Comparison of ENCODE assay signal across 1 cellular context in the genomic region with DNA sequence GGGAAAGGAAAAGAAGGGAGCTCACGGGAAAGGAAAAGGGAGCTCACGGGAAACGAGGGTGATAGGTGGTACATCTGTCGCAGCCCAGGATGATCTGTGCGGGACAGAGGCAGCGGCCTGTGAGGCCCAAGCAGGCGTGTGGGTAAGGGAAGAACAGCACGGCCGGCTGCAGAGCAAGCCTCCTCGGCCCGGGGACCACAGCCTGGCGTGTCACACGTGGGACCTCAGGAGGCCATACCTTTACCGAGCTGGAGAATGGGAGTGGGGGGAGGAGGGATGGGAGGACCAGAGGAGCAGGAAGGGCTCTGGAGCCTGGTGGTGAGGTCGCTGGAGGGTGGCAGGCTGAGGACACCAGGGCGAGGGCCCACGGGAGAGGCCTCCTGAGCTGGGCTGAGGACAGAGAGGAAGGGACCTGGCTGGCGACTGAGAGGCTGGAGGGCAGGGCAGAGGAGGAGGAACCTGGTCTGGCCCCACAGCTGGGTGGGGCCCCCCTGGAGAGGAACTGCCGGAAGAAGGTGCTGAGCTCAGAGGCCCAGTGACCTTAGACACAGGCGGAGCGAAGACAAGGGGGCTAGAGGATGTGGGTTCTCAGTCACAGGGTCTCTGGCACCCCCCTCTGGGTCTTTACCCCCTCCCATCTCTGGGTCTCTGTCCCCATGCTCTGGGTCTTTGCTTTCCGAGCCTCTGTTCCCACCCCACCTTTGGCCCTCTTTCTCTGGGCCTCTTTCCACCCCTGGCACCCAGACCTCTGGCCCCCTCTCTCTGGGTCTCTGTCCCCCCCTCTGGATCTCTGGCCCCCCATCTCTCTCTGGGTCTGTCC.
TF ChIP-seq lines count a peak whose summit lies in the region.

No MANE protein-coding gene starts in this region.

TF ChIP-seq in HepG2, 621 proteins besides CTCF, POLR2A, EP300 and RAD21 (continued from another document and continues in another):
- TF ChIP-seq PRDM10 (CRISPR knock-in tag; IDR thresholded peaks at IDR 0.05; ENCODE audit: low read depth) (no peak), ZNF350 (CRISPR knock-in tag; IDR thresholded peaks at IDR 0.05; ENCODE audit: borderline replicate concordance, low read depth) (peak; percentile 83), ADNP (CRISPR knock-in tag; IDR thresholded peaks at IDR 0.05) (peak; percentile 13; the same call in 1 of the 2 replicates), ZNF276 (CRISPR knock-in tag; IDR thresholded peaks at IDR 0.05; ENCODE audit: low read depth) (peak; percentile 62; the same call in 1 of the 2 replicates), SETDB1 (CRISPR knock-in tag; IDR thresholded peaks at IDR 0.05; ENCODE audit: borderline replicate concordance) (no peak), AHR (CRISPR knock-in tag; IDR thresholded peaks at IDR 0.05) (peak; percentile 70), TBX3 (IDR thresholded peaks at IDR 0.05; ENCODE audit: borderline replicate concordance) (no peak), ZSCAN21 (CRISPR knock-in tag; IDR thresholded peaks at IDR 0.05; ENCODE audit: borderline replicate concordance) (peak; percentile 79), NFKBIZ (CRISPR knock-in tag; IDR thresholded peaks at IDR 0.05) (0 out of 2 replicates have a peak, but pooled peaks have one; percentile 40), MTF1 (CRISPR knock-in tag; IDR thresholded peaks at IDR 0.05) (no peak), PAX8 (CRISPR knock-in tag; IDR thresholded peaks at IDR 0.05; ENCODE audit: borderline replicate concordance) (no peak), ZNF777 (CRISPR knock-in tag; IDR thresholded peaks at IDR 0.05) (peak; percentile 60), NFE2L1 (CRISPR knock-in tag; IDR thresholded peaks at IDR 0.05; ENCODE audit: borderline replicate concordance) (no peak), ARHGAP35 (CRISPR knock-in tag; IDR thresholded peaks at IDR 0.05; ENCODE audit: borderline replicate concordance) (peak; percentile 54; the same call in 1 of the 2 replicates), ZNF354B (CRISPR knock-in tag; IDR thresholded peaks at IDR 0.05) (no peak), ZNF615 (CRISPR knock-in tag; IDR thresholded peaks at IDR 0.05; ENCODE audit: borderline replicate concordance) (no peak), ZNF136 (CRISPR knock-in tag; IDR thresholded peaks at IDR 0.05; ENCODE audit: low read depth) (no peak), ZHX2 (IDR thresholded peaks at IDR 0.05; ENCODE audit: low read depth) (0 out of 2 replicates have a peak, but pooled peaks have one; percentile 29), ZHX2 (CRISPR knock-in tag; IDR thresholded peaks at IDR 0.05; ENCODE audit: borderline replicate concordance) (no peak), STAG1 (CRISPR knock-in tag; IDR thresholded peaks at IDR 0.05) (no peak), PHF8 (CRISPR knock-in tag; IDR thresholded peaks at IDR 0.05) (peak; percentile 64), KLF6 (CRISPR knock-in tag; IDR thresholded peaks at IDR 0.05) (peak; percentile 84)
- TF ChIP-seq, protein P1, sequence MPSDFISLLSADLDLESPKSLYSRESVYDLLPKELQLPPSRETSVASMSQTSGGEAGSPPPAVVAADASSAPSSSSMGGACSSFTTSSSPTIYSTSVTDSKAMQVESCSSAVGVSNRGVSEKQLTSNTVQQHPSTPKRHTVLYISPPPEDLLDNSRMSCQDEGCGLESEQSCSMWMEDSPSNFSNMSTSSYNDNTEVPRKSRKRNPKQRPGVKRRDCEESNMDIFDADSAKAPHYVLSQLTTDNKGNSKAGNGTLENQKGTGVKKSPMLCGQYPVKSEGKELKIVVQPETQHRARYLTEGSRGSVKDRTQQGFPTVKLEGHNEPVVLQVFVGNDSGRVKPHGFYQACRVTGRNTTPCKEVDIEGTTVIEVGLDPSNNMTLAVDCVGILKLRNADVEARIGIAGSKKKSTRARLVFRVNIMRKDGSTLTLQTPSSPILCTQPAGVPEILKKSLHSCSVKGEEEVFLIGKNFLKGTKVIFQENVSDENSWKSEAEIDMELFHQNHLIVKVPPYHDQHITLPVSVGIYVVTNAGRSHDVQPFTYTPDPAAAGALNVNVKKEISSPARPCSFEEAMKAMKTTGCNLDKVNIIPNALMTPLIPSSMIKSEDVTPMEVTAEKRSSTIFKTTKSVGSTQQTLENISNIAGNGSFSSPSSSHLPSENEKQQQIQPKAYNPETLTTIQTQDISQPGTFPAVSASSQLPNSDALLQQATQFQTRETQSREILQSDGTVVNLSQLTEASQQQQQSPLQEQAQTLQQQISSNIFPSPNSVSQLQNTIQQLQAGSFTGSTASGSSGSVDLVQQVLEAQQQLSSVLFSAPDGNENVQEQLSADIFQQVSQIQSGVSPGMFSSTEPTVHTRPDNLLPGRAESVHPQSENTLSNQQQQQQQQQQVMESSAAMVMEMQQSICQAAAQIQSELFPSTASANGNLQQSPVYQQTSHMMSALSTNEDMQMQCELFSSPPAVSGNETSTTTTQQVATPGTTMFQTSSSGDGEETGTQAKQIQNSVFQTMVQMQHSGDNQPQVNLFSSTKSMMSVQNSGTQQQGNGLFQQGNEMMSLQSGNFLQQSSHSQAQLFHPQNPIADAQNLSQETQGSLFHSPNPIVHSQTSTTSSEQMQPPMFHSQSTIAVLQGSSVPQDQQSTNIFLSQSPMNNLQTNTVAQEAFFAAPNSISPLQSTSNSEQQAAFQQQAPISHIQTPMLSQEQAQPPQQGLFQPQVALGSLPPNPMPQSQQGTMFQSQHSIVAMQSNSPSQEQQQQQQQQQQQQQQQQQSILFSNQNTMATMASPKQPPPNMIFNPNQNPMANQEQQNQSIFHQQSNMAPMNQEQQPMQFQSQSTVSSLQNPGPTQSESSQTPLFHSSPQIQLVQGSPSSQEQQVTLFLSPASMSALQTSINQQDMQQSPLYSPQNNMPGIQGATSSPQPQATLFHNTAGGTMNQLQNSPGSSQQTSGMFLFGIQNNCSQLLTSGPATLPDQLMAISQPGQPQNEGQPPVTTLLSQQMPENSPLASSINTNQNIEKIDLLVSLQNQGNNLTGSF (CRISPR knock-in tag; IDR thresholded peaks at IDR 0.05): no peak
- TF ChIP-seq, protein P2, sequence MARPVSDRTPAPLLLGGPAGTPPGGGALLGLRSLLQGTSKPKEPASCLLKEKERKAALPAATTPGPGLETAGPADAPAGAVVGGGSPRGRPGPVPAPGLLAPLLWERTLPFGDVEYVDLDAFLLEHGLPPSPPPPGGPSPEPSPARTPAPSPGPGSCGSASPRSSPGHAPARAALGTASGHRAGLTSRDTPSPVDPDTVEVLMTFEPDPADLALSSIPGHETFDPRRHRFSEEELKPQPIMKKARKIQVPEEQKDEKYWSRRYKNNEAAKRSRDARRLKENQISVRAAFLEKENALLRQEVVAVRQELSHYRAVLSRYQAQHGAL (CRISPR knock-in tag; IDR thresholded peaks at IDR 0.05; ENCODE audit: not compliant biosample characterization): no peak
